Comparison of ENCODE assay signal across 11 cellular contexts in genomic region chr5:161548472-161549094, GRCh38. TPM values are rescaled to one million over a fixed set of nuclear protein-coding genes. Genes with fewer than 3 reads are reported as not detected.
DNase-seq lines count a peak whose midpoint lies in the region; ATAC-seq and TF ChIP-seq lines count a peak whose summit lies in the region.
"Had no signal": no experiment of that assay in that cellular context is flagged by ENCODE, and none has a peak within 500 bp of the region (broad histone marks: within the 10 kb centered on the region; RNA-seq: fewer than 3 reads in every experiment).

No MANE protein-coding gene starts in this region.

- H3K27me3 ChIP-seq in SK-N-SH (ENCODE audit: insufficient read depth) (peaks cover 32% of the 10 kb centered on the region), colonic mucosa (peaks cover 10% of the 10 kb centered on the region), lower lobe of right lung (ENCODE audit: low read depth) (peaks cover 53% of the 10 kb centered on the region), stomach smooth muscle (ENCODE audit: control insufficient read depth in 1 of 2, insufficient read depth in 2 of 2, low read length in 2 of 2) (peaks cover 32 to 43% of the 10 kb centered on the region in 2 donors)

- POLR2A ChIA-PET in SK-N-SH (lab: Yijun Ruan, JAX): no interaction called here

- intact Hi-C loops in colonic mucosa (cut with DNase I): loop anchor here (10.0 kb wide), 1 partner anchor 1796 kb away; no protein-coding TSS in a partner anchor
- intact Hi-C loops in lower lobe of right lung (cut with DNase I): no loop called here
- intact Hi-C loops in natural killer cell (cut with micrococcal nuclease): no loop called here

- H3K9me2 ChIP-seq in SK-N-SH: no peaks in the 10 kb centered on the region

- no peak overlapping the region for H2AFZ ChIP-seq in SK-N-SH (ENCODE audit: low read depth)

- peaks cover 23 to 31% of the 10 kb centered on the region in 2 donors for H3K27me3 Mint-ChIP-seq in natural killer cell (ENCODE audit: low read depth in 2 of 2)
- peaks cover 71 to 73% of the 10 kb centered on the region in 2 donors for H3K27me3 Mint-ChIP-seq in stimulated activated naive B cell treated with anti-CD40 and anti-IgM and Interleukin-4, amounts not matched to agents 10 μg/mL and 1 μg/mL and 100 μg/mL, for 72 hours

- no peak overlapping the region for H3K9ac ChIP-seq in SK-N-SH
- no peak overlapping the region for H3K9ac ChIP-seq in colonic mucosa (ENCODE audit: low read depth in 2 of 2, low read length in 2 of 2)
- no peak overlapping the region for H3K9ac ChIP-seq in stomach smooth muscle (ENCODE audit: low read length in 2 of 2)

- no peak overlapping the region for H3K4me3 Mint-ChIP-seq in natural killer cell
- H3K4me3 Mint-ChIP-seq in stimulated activated naive B cell treated with anti-CD40 and anti-IgM and Interleukin-4, amounts not matched to agents 10 μg/mL and 1 μg/mL and 100 μg/mL, for 72 hours: no peak overlapping the region
- H3K4me3 Mint-ChIP-seq: T-helper 1 cell treated with Interleukin-12 subunit alpha and Interleukin-12 subunit beta and Interleukin-4 antibody, amounts not matched to agents 30 μg/mL and 1 μg/mL, for 36 hours had no signal

- no peak for TF ChIP-seq EP300 in SK-N-SH (IDR thresholded peaks at IDR 0.05; ENCODE audit: borderline replicate concordance in 1 of 2, low read depth in 1 of 2, low read length in 1 of 2)

- TF ChIP-seq CTCF in SK-N-SH (IDR thresholded peaks at IDR 0.05) (no peak), colonic mucosa (IDR thresholded peaks at IDR 0.05) (no peak), lower lobe of right lung (IDR thresholded peaks at IDR 0.05) (no peak), natural killer cell (IDR thresholded peaks at IDR 0.05) (no peak)

- H3K27ac ChIP-seq in SK-N-SH (ENCODE audit: low read depth in 2 of 2, low read length in 1 of 2) (no peak overlapping the region), colonic mucosa (no peak overlapping the region), lower lobe of right lung (no peak overlapping the region), stomach smooth muscle (ENCODE audit: low read length) (no peak overlapping the region)

- CTCF ChIA-PET in SK-N-SH (lab: Yijun Ruan, JAX): interaction anchor here (0.6 to 1.0 kb wide), 2 partner anchors 128 to 1860 kb away, joined by 3 read pairs; no protein-coding TSS in a partner anchor

- H3K4me3 ChIP-seq in SK-N-SH (ENCODE audit: low read depth in 2 of 2, low read length in 1 of 2) (no peak overlapping the region; a peak in 1 of 4 replicates), colonic mucosa (peak overlapping the region; percentile 41), lower lobe of right lung (peak overlapping the region; percentile 52), stomach smooth muscle (ENCODE audit: low read length in 2 of 2) (peak overlapping the region; percentile 60 to 69)

- H3K9me3 ChIP-seq in SK-N-SH (no peaks in the 10 kb centered on the region), colonic mucosa (no peaks in the 10 kb centered on the region), lower lobe of right lung (no peaks in the 10 kb centered on the region), stomach smooth muscle (ENCODE audit: control insufficient read depth in 2 of 2, low read length in 2 of 2) (no peaks in the 10 kb centered on the region)

- H3K79me2 ChIP-seq in SK-N-SH (ENCODE audit: insufficient read depth): no peaks in the 10 kb centered on the region

- no peak for ATAC-seq in SK-N-SH treated with all-trans-retinoic acid at 6 μM for 48 hours
- peak; percentile 20 to 25 for ATAC-seq in lower lobe of right lung
- ATAC-seq in natural killer cell: no peak
- ATAC-seq in stimulated activated naive B cell treated with anti-CD40 and anti-IgM and Interleukin-4, amounts not matched to agents 10 μg/mL and 1 μg/mL and 100 μg/mL, for 72 hours (replicated peaks): no peak

- no peaks in the 10 kb centered on the region for H3F3A ChIP-seq in SK-N-SH (replicated peaks; ENCODE audit: insufficient read depth)

- DNase-seq in SK-N-SH: peak; percentile 14
- peak; percentile 30 for DNase-seq in colonic mucosa
- DNase-seq in lower lobe of right lung: no peak
- no peak for DNase-seq in natural killer cell
- DNase-seq in stimulated activated naive B cell treated with anti-CD40 and anti-IgM and Interleukin-4, amounts not matched to agents 10 μg/mL and 1 μg/mL and 100 μg/mL, for 72 hours: no peak
- DNase-seq in cerebellar cortex (ENCODE audit: low spot score): no peak
- DNase-seq: ACHN; stimulated activated CD4-positive, alpha-beta T cell treated with anti-CD3 and anti-CD28 coated beads, Interleukin-2, amount 100 ng/mL, for 24 hours had no signal

- H4K20me1 ChIP-seq in SK-N-SH (ENCODE audit: insufficient read depth): no peaks in the 10 kb centered on the region

- peaks cover 4 to 5% of the 10 kb centered on the region in 2 donors for H3K9me3 Mint-ChIP-seq in natural killer cell
- peaks cover 8% of the 10 kb centered on the region in 2 donors for H3K9me3 Mint-ChIP-seq in stimulated activated naive B cell treated with anti-CD40 and anti-IgM and Interleukin-4, amounts not matched to agents 10 μg/mL and 1 μg/mL and 100 μg/mL, for 72 hours
- H3K9me3 Mint-ChIP-seq: T-helper 1 cell treated with Interleukin-12 subunit alpha and Interleukin-12 subunit beta and Interleukin-4 antibody, amounts not matched to agents 30 μg/mL and 1 μg/mL, for 36 hours had no signal

- H3K36me3 Mint-ChIP-seq in natural killer cell: no peaks in the 10 kb centered on the region
- no peaks in the 10 kb centered on the region for H3K36me3 Mint-ChIP-seq in stimulated activated naive B cell treated with anti-CD40 and anti-IgM and Interleukin-4, amounts not matched to agents 10 μg/mL and 1 μg/mL and 100 μg/mL, for 72 hours

- H3K27ac Mint-ChIP-seq in natural killer cell: no peak overlapping the region
- no peak overlapping the region for H3K27ac Mint-ChIP-seq in stimulated activated naive B cell treated with anti-CD40 and anti-IgM and Interleukin-4, amounts not matched to agents 10 μg/mL and 1 μg/mL and 100 μg/mL, for 72 hours
- H3K27ac Mint-ChIP-seq: T-helper 1 cell treated with Interleukin-12 subunit alpha and Interleukin-12 subunit beta and Interleukin-4 antibody, amounts not matched to agents 30 μg/mL and 1 μg/mL, for 36 hours had no signal

- WGBS in SK-N-SH (ENCODE audit: low lambda C conversion rate): 6% methylated on average over 4 of the region's 32 CpGs

- H3K36me3 ChIP-seq in SK-N-SH (replicated peaks in 1 of 2; ENCODE audit: control insufficient read depth in 1 of 2, insufficient read depth in 2 of 2, low read length in 1 of 2): no peaks in the 10 kb centered on the region
- H3K36me3 ChIP-seq in colonic mucosa: no peaks in the 10 kb centered on the region
- H3K36me3 ChIP-seq in lower lobe of right lung: no peaks in the 10 kb centered on the region
- no peaks in the 10 kb centered on the region for H3K36me3 ChIP-seq in stomach smooth muscle (ENCODE audit: control insufficient read depth in 2 of 2, insufficient read depth in 2 of 2, low read length in 2 of 2)

- H3K4me1 ChIP-seq in SK-N-SH (ENCODE audit: control insufficient read depth in 1 of 2, insufficient read depth in 2 of 2, low read depth in 1 of 2, low read length in 1 of 2): peaks cover 0 to 3% of the 10 kb centered on the region in 2 experiments; a peak in 1 of 4 replicates
- no peaks in the 10 kb centered on the region for H3K4me1 ChIP-seq in colonic mucosa
- peaks cover 12% of the 10 kb centered on the region for H3K4me1 ChIP-seq in lower lobe of right lung
- H3K4me1 ChIP-seq in stomach smooth muscle (ENCODE audit: control insufficient read depth, insufficient read depth, low read length): peaks cover 19% of the 10 kb centered on the region

- peaks cover 0 to 9% of the 10 kb centered on the region in 2 donors for H3K4me1 Mint-ChIP-seq in natural killer cell
- peaks cover 8 to 40% of the 10 kb centered on the region in 2 donors for H3K4me1 Mint-ChIP-seq in stimulated activated naive B cell treated with anti-CD40 and anti-IgM and Interleukin-4, amounts not matched to agents 10 μg/mL and 1 μg/mL and 100 μg/mL, for 72 hours

- no peak for TF ChIP-seq RAD21 in SK-N-SH (IDR thresholded peaks at IDR 0.05; ENCODE audit: low read length)

- H3K4me2 ChIP-seq in SK-N-SH: 0 out of 2 replicates have a peak overlapping the region, but pooled peaks have one; percentile 73

TF ChIP-seq in SK-N-SH, 30 proteins besides CTCF, POLR2A, EP300 and RAD21 (continues in another document):
- TF ChIP-seq TAF1 (IDR thresholded peaks at IDR 0.05; ENCODE audit: borderline replicate concordance, low read depth, low read length) (no peak), ELF1 (IDR thresholded peaks at IDR 0.05) (no peak), YY1 (IDR thresholded peaks at IDR 0.05; ENCODE audit: low read depth) (no peak)

TF ChIP-seq in SK-N-SH treated with all-trans-retinoic acid at 6 μM for 48 hours, 23 proteins besides CTCF, POLR2A, EP300 and RAD21 (continues in another document):
- TF ChIP-seq ZNF8 (CRISPR knock-in tag; IDR thresholded peaks at IDR 0.05) (no peak), PATZ1 (CRISPR knock-in tag; IDR thresholded peaks at IDR 0.05; ENCODE audit: borderline replicate concordance) (no peak), OSR1 (CRISPR knock-in tag; IDR thresholded peaks at IDR 0.05) (no peak), ZC3H10 (CRISPR knock-in tag; IDR thresholded peaks at IDR 0.05) (no peak), ZNF70 (CRISPR knock-in tag; IDR thresholded peaks at IDR 0.05) (no peak), ZFP3 (CRISPR knock-in tag; IDR thresholded peaks at IDR 0.05) (no peak), CSDC2 (CRISPR knock-in tag; IDR thresholded peaks at IDR 0.05) (no peak), ESRRG (CRISPR knock-in tag; IDR thresholded peaks at IDR 0.05) (no peak)

RNA-seq across cellular contexts. Expression of gene GABRB2, which starts 2.1 kb away (rescaled TPM):
- polyA plus RNA-seq in SK-N-SH (2012; rRNA removed): not detected in 2 replicates
- not detected in 2 replicates for polyA plus RNA-seq in SK-N-SH (2012; cell fraction: cytosol; rRNA removed)
- polyA plus RNA-seq in SK-N-SH (2012; cell fraction: nucleus; rRNA removed): not detected in 2 replicates
- 1 to 10 TPM; 1.5 to 4.2 TPM for total RNA-seq in colonic mucosa
- total RNA-seq in lower lobe of right lung: 0.56 TPM
- not detected for total RNA-seq in natural killer cell

Comparison
In these comparisons a context has a peak if more than half of its experiments do, and no peak if none do; other contexts are left out.
1. DNase-seq: peak in SK-N-SH (single experiment) and colonic mucosa (single experiment); none in lower lobe of right lung (single experiment), natural killer cell (single experiment), stimulated activated naive B cell treated with anti-CD40 and anti-IgM and Interleukin-4, amounts not matched to agents 10 μg/mL and 1 μg/mL and 100 μg/mL, for 72 hours (single experiment) and cerebellar cortex (single experiment).
2. H3K4me3 ChIP-seq: peak in colonic mucosa (single experiment), lower lobe of right lung (single experiment) and stomach smooth muscle (2 of 2); none in SK-N-SH (0 of 2).
3. ATAC-seq: peak in lower lobe of right lung (2 of 2); none in SK-N-SH treated with all-trans-retinoic acid at 6 μM for 48 hours (single experiment), natural killer cell (0 of 3) and stimulated activated naive B cell treated with anti-CD40 and anti-IgM and Interleukin-4, amounts not matched to agents 10 μg/mL and 1 μg/mL and 100 μg/mL, for 72 hours (0 of 2).